Comparison of ENCODE assay signal across 8 cellular contexts in genomic region chr12:10612954-10613333, GRCh38. TPM values are rescaled to one million over a fixed set of nuclear protein-coding genes. Genes with fewer than 3 reads are reported as not detected.
A peak's percentile ranks its signal among the peaks of the same experiment; 100 is the strongest.
DNase-seq lines count a peak whose midpoint lies in the region; ATAC-seq and TF ChIP-seq lines count a peak whose summit lies in the region.

No MANE protein-coding gene starts in this region.

- H3K36me3 Mint-ChIP-seq in CD4-positive, alpha-beta memory T cell, result peaks cover 23 to 28% of the 10 kb centered on the region in 2 donors
- peaks cover 9% of the 10 kb centered on the region for H3K36me3 Mint-ChIP-seq in brain

- H3K4me3 ChIP-seq in CD4-positive, alpha-beta memory T cell (ENCODE audit: low read length in 2 of 2), result peak overlapping the region; percentile 92 to 96
- H3K4me3 ChIP-seq in LNCaP clone FGC (ENCODE audit: low read depth, low read length) (peak overlapping the region; percentile 85), lung (peak overlapping the region; percentile 95), upper lobe of right lung (peak overlapping the region; percentile 62)

- no peaks in the 10 kb centered on the region for H3K27me3 ChIP-seq in CD4-positive, alpha-beta memory T cell (ENCODE audit: insufficient read depth, low read length)
- H3K27me3 ChIP-seq in lung (ENCODE audit: control insufficient read depth, insufficient read depth) (no peaks in the 10 kb centered on the region), upper lobe of right lung (no peaks in the 10 kb centered on the region)

- CTCF ChIA-PET in CD4-positive, alpha-beta memory T cell (lab: Charles Lee; ENCODE audit: partially characterized antibody), result no interaction called here

- peaks cover 22% of the 10 kb centered on the region for H3K4me1 ChIP-seq in CD4-positive, alpha-beta memory T cell (ENCODE audit: insufficient read depth, low read length)
- H3K4me1 ChIP-seq in lung (ENCODE audit: control insufficient read depth in 2 of 2, insufficient read depth in 2 of 2, low read length in 2 of 2) (peaks cover 2 to 3% of the 10 kb centered on the region in 2 donors), upper lobe of right lung (peaks cover 18% of the 10 kb centered on the region)

- TF ChIP-seq CTCF in LNCaP clone FGC (IDR thresholded peaks at IDR 0.05; ENCODE audit: control insufficient read depth, extremely low read depth, insufficient read depth), result no peak
- TF ChIP-seq CTCF in brain (conservative IDR thresholded peaks at IDR 0.05), result no peak
- no peak for TF ChIP-seq CTCF in lung (IDR thresholded peaks at IDR 0.05; ENCODE audit: control extremely low read depth, extremely low read depth)
- TF ChIP-seq CTCF in upper lobe of right lung (IDR thresholded peaks at IDR 0.05), result no peak

- WGBS in lung, 2 donors, result 1 to 2% methylated on average over 6 of the region's 6 CpGs

- H3K27ac Mint-ChIP-seq in CD4-positive, alpha-beta memory T cell, result peak overlapping the region; percentile 99 to 100 (median 100)
- peak overlapping the region; percentile 100 for H3K27ac Mint-ChIP-seq in brain

- peak in 1 of 5 donors; percentile 27 for DNase-seq in CD4-positive, alpha-beta memory T cell
- DNase-seq in LNCaP clone FGC (ENCODE audit: low read depth) (no peak), lung (ENCODE audit: low spot score) (no peak), upper lobe of right lung (no peak), GM19238 (ENCODE audit: insufficient read length, low spot score) (no peak), dermis blood vessel endothelial cell (no peak)

- H3K27ac ChIP-seq in CD4-positive, alpha-beta memory T cell (ENCODE audit: low read depth, low read length), result peak overlapping the region; percentile 93
- H3K27ac ChIP-seq in lung (ENCODE audit: low read depth in 1 of 2, low read length in 1 of 2), result peak overlapping the region; percentile 80 to 95
- peak overlapping the region; percentile 83 for H3K27ac ChIP-seq in upper lobe of right lung

- POLR2A ChIA-PET in CD4-positive, alpha-beta memory T cell (lab: Charles Lee; ENCODE audit: partially characterized antibody), result interaction anchor here (1.0 to 2.5 kb wide), 4 partner anchors 246 to 400 kb away, joined by 4 to 18 read pairs (median 9); partner anchors contain the start of gene GABARAPL1

- H3K4me3 Mint-ChIP-seq in CD4-positive, alpha-beta memory T cell, result peak overlapping the region; percentile 99 to 100 (median 100)
- peak overlapping the region; percentile 99 to 100 (median 100) for H3K4me3 Mint-ChIP-seq in brain

- H3K9me3 ChIP-seq in CD4-positive, alpha-beta memory T cell (ENCODE audit: control insufficient read depth in 1 of 2, low read length in 2 of 2), result no peaks in the 10 kb centered on the region
- H3K9me3 ChIP-seq in lung (ENCODE audit: control insufficient read depth in 2 of 2, insufficient read depth in 1 of 2, low read length in 1 of 2), result peaks cover 0 to 1% of the 10 kb centered on the region in 2 donors
- H3K9me3 ChIP-seq in upper lobe of right lung, result no peaks in the 10 kb centered on the region

- H3K36me3 ChIP-seq in CD4-positive, alpha-beta memory T cell (ENCODE audit: insufficient read depth, low read length), result peaks cover 15% of the 10 kb centered on the region
- H3K36me3 ChIP-seq in lung (ENCODE audit: control insufficient read depth in 2 of 2, insufficient read depth in 2 of 2, low read length in 2 of 2), result peaks cover 0 to 8% of the 10 kb centered on the region in 2 donors
- peaks cover 24% of the 10 kb centered on the region for H3K36me3 ChIP-seq in upper lobe of right lung

- peaks cover 0 to 4% (median 0%) of the 10 kb centered on the region in 8 donors for H3K9me3 Mint-ChIP-seq in CD4-positive, alpha-beta memory T cell
- peaks cover 0 to 5% (median 0%) of the 10 kb centered on the region in 5 experiments for H3K9me3 Mint-ChIP-seq in brain

- H3K27me3 Mint-ChIP-seq in CD4-positive, alpha-beta memory T cell, result peaks cover 4 to 8% of the 10 kb centered on the region in 2 donors
- H3K27me3 Mint-ChIP-seq in brain, result peaks cover 15% of the 10 kb centered on the region

- peaks cover 20 to 36% (median 27%) of the 10 kb centered on the region in 4 donors for H3K4me1 Mint-ChIP-seq in CD4-positive, alpha-beta memory T cell
- H3K4me1 Mint-ChIP-seq in brain, result peaks cover 43% of the 10 kb centered on the region

- peak; percentile 16 for ATAC-seq in GM21515 (IDR thresholded peaks at IDR 0.05; ENCODE audit: unreplicated experiment)
- ATAC-seq in lung (ENCODE audit: insufficient read depth, low FRiP score), result no peak
- no peak for ATAC-seq in upper lobe of right lung

- intact Hi-C loops in CD4-positive, alpha-beta memory T cell (cut with micrococcal nuclease), result loop anchor here (1.0 to 5.0 kb wide), 6 partner anchors 60 to 746 kb away; partner anchors contain the start of genes CLEC2B, GABARAPL1 and SMIM10L1
- intact Hi-C loops in upper lobe of right lung (cut with DNase I), result no loop called here

RNA-seq across cellular contexts. Expression of gene MAGOHB, which starts 0.5 kb away (rescaled TPM):
- total RNA-seq in CD4-positive, alpha-beta memory T cell, result 10 to 100 TPM; 19.3 to 22.0 TPM
- 10 to 100 TPM; 50.0 to 58.2 TPM for polyA plus RNA-seq in CD4-positive, alpha-beta memory T cell
- polyA plus RNA-seq in brain (ENCODE audit: insufficient read depth, low read depth, low replicate concordance), result 24.9 TPM
- 10 to 100 TPM; 19.7 to 26.4 TPM for total RNA-seq in lung
- polyA plus RNA-seq in lung, result 10 to 100 TPM; 19.3 to 39.7 TPM
- 21.3 TPM for total RNA-seq in upper lobe of right lung
- total RNA-seq in dermis blood vessel endothelial cell, result 7.8 and 17.6 TPM in 2 replicates
